ENCODE assay signal across 8 cellular contexts in the genomic region with DNA sequence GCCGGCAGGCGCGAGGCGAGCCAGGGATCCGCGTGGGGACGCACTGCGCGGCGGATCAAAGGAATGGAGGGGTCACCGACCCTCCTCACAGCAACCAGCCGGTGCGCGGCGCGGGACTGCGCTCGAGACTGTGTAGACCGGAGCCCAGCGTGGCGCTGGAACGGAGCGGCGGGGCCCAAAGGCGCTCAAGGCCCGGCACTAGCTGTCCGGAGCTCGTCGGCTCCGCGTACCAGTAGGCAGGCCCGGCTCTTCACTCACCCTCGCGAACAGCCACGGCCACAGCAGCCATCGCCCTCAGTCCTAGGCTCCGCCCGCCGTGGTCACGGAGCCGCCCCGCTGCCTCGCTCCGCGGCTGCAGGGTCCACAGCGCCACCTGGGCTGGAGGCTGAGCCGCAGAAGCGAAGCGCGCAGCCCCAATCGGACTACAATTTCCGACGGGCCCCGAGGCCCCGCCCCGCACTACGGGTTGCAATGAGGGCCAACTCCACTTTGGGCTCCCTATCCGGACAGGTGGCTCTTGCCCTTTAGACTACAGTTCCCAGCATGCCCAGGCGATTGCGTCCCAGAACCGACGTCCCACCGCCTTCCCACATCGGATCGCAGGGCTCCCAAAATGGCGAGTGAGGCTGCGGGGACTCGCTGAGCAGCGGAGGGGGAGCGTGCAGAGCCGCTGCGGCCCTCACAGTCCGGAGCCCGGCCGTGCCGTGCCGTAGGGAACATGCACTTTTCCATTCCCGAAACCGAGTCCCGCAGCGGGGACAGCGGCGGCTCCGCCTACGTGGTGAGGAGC. TPM values are rescaled to one million over a fixed set of nuclear protein-coding genes. Genes with fewer than 3 reads are reported as not detected.
A peak's percentile ranks its signal among the peaks of the same experiment; 100 is the strongest.
DNase-seq lines count a peak whose midpoint lies in the region; TF ChIP-seq lines count a peak whose summit lies in the region.

TSS of gene EIF2B4 (minus strand) at position 313 of the 790 bp plus-strand sequence. CDS start at position 289, 24 bp downstream.
A gene with protein sequence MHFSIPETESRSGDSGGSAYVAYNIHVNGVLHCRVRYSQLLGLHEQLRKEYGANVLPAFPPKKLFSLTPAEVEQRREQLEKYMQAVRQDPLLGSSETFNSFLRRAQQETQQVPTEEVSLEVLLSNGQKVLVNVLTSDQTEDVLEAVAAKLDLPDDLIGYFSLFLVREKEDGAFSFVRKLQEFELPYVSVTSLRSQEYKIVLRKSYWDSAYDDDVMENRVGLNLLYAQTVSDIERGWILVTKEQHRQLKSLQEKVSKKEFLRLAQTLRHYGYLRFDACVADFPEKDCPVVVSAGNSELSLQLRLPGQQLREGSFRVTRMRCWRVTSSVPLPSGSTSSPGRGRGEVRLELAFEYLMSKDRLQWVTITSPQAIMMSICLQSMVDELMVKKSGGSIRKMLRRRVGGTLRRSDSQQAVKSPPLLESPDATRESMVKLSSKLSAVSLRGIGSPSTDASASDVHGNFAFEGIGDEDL (plus strand): TSS at position 591 of the 790 bp plus-strand sequence. CDS start 128 bp downstream, at position 719.

- DNase-seq in EH (ENCODE audit: low read depth) (peak; percentile 99), GM23248 (peak; percentile 99), Kasumi-1 (lab: John Stamatoyannopoulos, UW) (peak; percentile 98 to 99), RKO (ENCODE audit: low spot score) (peak; percentile 99), activated T-helper 1 cell treated with Interleukin-2 at 50 U/mL for 16 hours (ENCODE audit: low read depth) (peak; percentile 99), esophagus muscularis mucosa (ENCODE audit: extremely low spot score) (peak; percentile 100), myocyte (ENCODE audit: low read depth) (peak; percentile 100)
- peak; percentile 99 for DNase-seq in stimulated activated CD8-positive, alpha-beta memory T cell treated with anti-CD3 and anti-CD28 coated beads, Interleukin-7, amount 100 ng/mL, for 48 hours (ENCODE audit: extremely low read depth in 1 of 2, low read depth in 1 of 2)

- H3K4me1 ChIP-seq in GM23248 (ENCODE audit: insufficient read depth) (peaks cover 19% of the 10 kb centered on the region), esophagus muscularis mucosa (peaks cover 28 to 46% (median 38%) of the 10 kb centered on the region in 4 donors)

- peak; percentile 34 for TF ChIP-seq POLR2A in esophagus muscularis mucosa (IDR thresholded peaks at IDR 0.05; ENCODE audit: low read depth)

- H3K27me3 ChIP-seq in GM23248 (replicated peaks; ENCODE audit: insufficient read depth) (no peaks in the 10 kb centered on the region), esophagus muscularis mucosa (no peaks in the 10 kb centered on the region)

- 1% methylated on average over 55 to 67 of the region's 85 CpGs for WGBS in GM23248 (ENCODE audit: low coverage in 1 of 2, low lambda C conversion rate in 2 of 2, missing lambda C conversion rate in 2 of 2), 2 experiments
- whole genome bisulfite sequencing in esophagus muscularis mucosa, result 0% methylated on average over 14 of the region's 85 CpGs

- TF ChIP-seq CTCF in esophagus muscularis mucosa (IDR thresholded peaks at IDR 0.05), result peak; percentile 69 to 81 (median 73)

- H3K4me3 ChIP-seq in GM23248 (peak within 1 kb of the TSS; percentile 95), esophagus muscularis mucosa (peak within 1 kb of the TSS; percentile 86 to 94 (median 89))

- H3F3A ChIP-seq in GM23248 (ENCODE audit: insufficient read depth), result peaks cover 23% of the 10 kb centered on the region; the same call in 1 of the 2 replicates

- peak within 1 kb of the TSS; percentile 99 for H3K4me2 ChIP-seq in GM23248 (ENCODE audit: unreplicated experiment)

- no peaks in the 10 kb centered on the region for H4K20me1 ChIP-seq in GM23248 (ENCODE audit: insufficient read depth)

- H3K79me2 ChIP-seq in GM23248 (ENCODE audit: insufficient read depth), result peaks cover 81% of the 10 kb centered on the region

- in situ Hi-C loops in GM23248 (cut with MboI), result no loop called here

- H3K27ac ChIP-seq in GM23248 (peak within 1 kb of the TSS; percentile 86), esophagus muscularis mucosa (replicated peaks in 1 of 4) (peak within 1 kb of the TSS; percentile 88 to 99 (median 95))

- intact Hi-C loops in esophagus muscularis mucosa (cut with DNase I), result loop anchor here (5.0 to 10.0 kb wide), 3 partner anchors 37 to 155 kb away; partner anchors contain the start of genes ATRAID, CAD, MPV17 and PPM1G

- H3K9me3 ChIP-seq in GM23248 (ENCODE audit: low read depth) (no peaks in the 10 kb centered on the region), esophagus muscularis mucosa (no peaks in the 10 kb centered on the region)

- no peak for TF ChIP-seq EP300 in esophagus muscularis mucosa (IDR thresholded peaks at IDR 0.05)

- peak within 1 kb of the TSS; percentile 94 for H3K9ac ChIP-seq in GM23248

- no peaks in the 10 kb centered on the region for H3K9me2 ChIP-seq in GM23248 (ENCODE audit: insufficient read depth)

- peak within 1 kb of the TSS; percentile 86 for H2AFZ ChIP-seq in GM23248

- H3K36me3 ChIP-seq in GM23248 (ENCODE audit: low read depth), result peaks cover 44% of the 10 kb centered on the region
- H3K36me3 ChIP-seq in esophagus muscularis mucosa, result peaks cover 50 to 69% (median 65%) of the 10 kb centered on the region in 4 donors

RNA-seq across cellular contexts. Expression of gene EIF2B4, which starts in this region (rescaled TPM):
- total RNA-seq in GM23248 (2014; rRNA removed; shearing (Covaris generic)), result 26.6 and 29.2 TPM in 2 replicates
- 50.1 and 55.2 TPM in 2 replicates for polyA plus RNA-seq in GM23248 (2016; fragmentation: Nextera tagmentation; extraction: Ambion mirVana)
- total RNA-seq in esophagus muscularis mucosa (10 to 100 TPM; 39.0 to 50.1 (median 44.9) TPM), myocyte (29.7 and 32.2 TPM in 2 replicates)
- polyA plus RNA-seq in myocyte (2012), result 46.2 TPM

RNA-seq across cellular contexts. Expression of the second gene that starts in this region (rescaled TPM):
- 163 and 193 TPM in 2 replicates for total RNA-seq in GM23248 (2014; rRNA removed; shearing (Covaris generic))
- 173 and 183 TPM in 2 replicates for polyA plus RNA-seq in GM23248 (2016; fragmentation: Nextera tagmentation; extraction: Ambion mirVana)
- total RNA-seq in esophagus muscularis mucosa (100 to 1,000 TPM in 3 of 4 donors, 10 to 100 TPM in 1; 84.7 to 151 (median 124) TPM), myocyte (155 and 159 TPM in 2 replicates)
- polyA plus RNA-seq in myocyte (2012), result 158 TPM

Comparison
In these comparisons a context has a peak if more than half of its experiments do, and no peak if none do; other contexts are left out.
1. Peak in every context shown above with its lines: DNase-seq, H3K4me3 ChIP-seq and H3K27ac ChIP-seq.